22 cellular contexts compared by ENCODE assay signal in genomic region chr16:11098601-11099377, GRCh38.
DNase-seq lines count a peak whose midpoint lies in the region; ATAC-seq and TF ChIP-seq lines count a peak whose summit lies in the region.
"Had no signal": no experiment of that assay in that cellular context is flagged by ENCODE, and none has a peak within 500 bp of the region (broad histone marks: within the 10 kb centered on the region; RNA-seq: fewer than 3 reads in every experiment).

No MANE protein-coding gene starts in this region.

- intact Hi-C loops in activated CD8-positive, alpha-beta T cell treated with anti-CD3 and anti-CD28 coated beads for 36 hours (cut with micrococcal nuclease), result loop anchor here (10.0 kb wide), 1 partner anchor 76 kb away; no protein-coding TSS in a partner anchor
- intact Hi-C loops in spleen (cut with DNase I; ENCODE audit: low total_unique reads), result no loop called here

- no peaks in the 10 kb centered on the region for H3K9me3 ChIP-seq in spleen
- H3K9me3 ChIP-seq: colonic mucosa, vagina had no signal

- H3K9me3 Mint-ChIP-seq in activated CD4-positive, alpha-beta T cell treated with anti-CD3 and anti-CD28 coated beads, Interleukin-2, amount 10 ng/mL, durations not matched to agents 7 days and 5 days, result no peaks in the 10 kb centered on the region
- H3K9me3 Mint-ChIP-seq in activated CD8-positive, alpha-beta T cell treated with anti-CD3 and anti-CD28 coated beads for 36 hours, result no peaks in the 10 kb centered on the region
- H3K9me3 Mint-ChIP-seq in stimulated activated memory B cell treated with anti-CD40 and anti-IgM and Interleukin-4, amounts not matched to agents 10 μg/mL and 1 μg/mL and 100 μg/mL, for 72 hours, result no peaks in the 10 kb centered on the region
- H3K9me3 Mint-ChIP-seq: activated naive CD4-positive, alpha-beta T cell treated with anti-CD3 and anti-CD28 coated beads for 36 hours; CD14-positive monocyte; endodermal cell had no signal

- no peak for TF ChIP-seq CTCF in activated CD8-positive, alpha-beta T cell treated with anti-CD3 and anti-CD28 coated beads for 36 hours (IDR thresholded peaks at IDR 0.05)
- no peak for TF ChIP-seq CTCF in spleen (IDR thresholded peaks at IDR 0.05 in 8 of 11, conservative IDR thresholded peaks at IDR 0.05 in 3 of 11)

- H3K36me3 ChIP-seq in spleen, result peaks cover 0 to 39% (median 0%) of the 10 kb centered on the region in 6 donors
- H3K36me3 ChIP-seq: colonic mucosa, vagina had no signal

- H3K27me3 Mint-ChIP-seq in activated CD4-positive, alpha-beta T cell treated with anti-CD3 and anti-CD28 coated beads, Interleukin-2, amount 10 ng/mL, durations not matched to agents 7 days and 5 days, result no peaks in the 10 kb centered on the region
- no peaks in the 10 kb centered on the region for H3K27me3 Mint-ChIP-seq in activated CD8-positive, alpha-beta T cell treated with anti-CD3 and anti-CD28 coated beads for 36 hours
- no peaks in the 10 kb centered on the region for H3K27me3 Mint-ChIP-seq in stimulated activated memory B cell treated with anti-CD40 and anti-IgM and Interleukin-4, amounts not matched to agents 10 μg/mL and 1 μg/mL and 100 μg/mL, for 72 hours

- H3K36me3 Mint-ChIP-seq in activated CD4-positive, alpha-beta T cell treated with anti-CD3 and anti-CD28 coated beads, Interleukin-2, amount 10 ng/mL, durations not matched to agents 7 days and 5 days (ENCODE audit: low read depth), result peaks cover 35% of the 10 kb centered on the region
- H3K36me3 Mint-ChIP-seq in activated CD8-positive, alpha-beta T cell treated with anti-CD3 and anti-CD28 coated beads for 36 hours (ENCODE audit: low read depth), result peaks cover 16% of the 10 kb centered on the region
- H3K36me3 Mint-ChIP-seq in stimulated activated memory B cell treated with anti-CD40 and anti-IgM and Interleukin-4, amounts not matched to agents 10 μg/mL and 1 μg/mL and 100 μg/mL, for 72 hours, result peaks cover 63% of the 10 kb centered on the region

- 85 to 97% (median 91%) methylated on average over 13 to 17 of the region's 17 CpGs for WGBS in spleen, 5 donors

- CTCF ChIA-PET in activated CD4-positive, alpha-beta T cell treated with anti-CD3 and anti-CD28 coated beads, Interleukin-2, amount 10 ng/mL, durations not matched to agents 7 days and 5 days (lab: Charles Lee), result interaction anchor here (0.6 to 1.8 kb wide), 3 partner anchors 11 to 157 kb away, joined by 3 to 6 read pairs (median 4); partner anchors contain the start of gene SOCS1
- CTCF ChIA-PET in activated CD8-positive, alpha-beta T cell treated with anti-CD3 and anti-CD28 coated beads for 36 hours (lab: Charles Lee), result interaction anchor here (1.7 kb wide), 1 partner anchor 43 kb away, joined by 3 read pairs; no protein-coding TSS in a partner anchor

- H3K4me1 ChIP-seq in spleen, result peaks cover 16 to 59% (median 34%) of the 10 kb centered on the region in 6 donors

- TF ChIP-seq POLR2A in spleen (IDR thresholded peaks at IDR 0.05), result no peak

- no peaks in the 10 kb centered on the region for H3K27me3 ChIP-seq in spleen (replicated peaks in 1 of 7)
- H3K27me3 ChIP-seq: colonic mucosa, vagina had no signal

- no peak overlapping the region for H3K4me3 ChIP-seq in spleen
- H3K4me3 ChIP-seq: colonic mucosa, vagina had no signal

- no peak overlapping the region for H3K4me3 Mint-ChIP-seq in activated CD4-positive, alpha-beta T cell treated with anti-CD3 and anti-CD28 coated beads, Interleukin-2, amount 10 ng/mL, durations not matched to agents 7 days and 5 days
- H3K4me3 Mint-ChIP-seq in activated CD8-positive, alpha-beta T cell treated with anti-CD3 and anti-CD28 coated beads for 36 hours, result no peak overlapping the region
- H3K4me3 Mint-ChIP-seq in stimulated activated memory B cell treated with anti-CD40 and anti-IgM and Interleukin-4, amounts not matched to agents 10 μg/mL and 1 μg/mL and 100 μg/mL, for 72 hours, result no peak overlapping the region
- H3K4me3 Mint-ChIP-seq: activated naive CD4-positive, alpha-beta T cell treated with anti-CD3 and anti-CD28 coated beads for 36 hours; CD14-positive monocyte; endodermal cell had no signal

- POLR2A ChIA-PET in activated CD4-positive, alpha-beta T cell treated with anti-CD3 and anti-CD28 coated beads, Interleukin-2, amount 10 ng/mL, durations not matched to agents 7 days and 5 days (lab: Charles Lee), result no interaction called here
- POLR2A ChIA-PET in activated CD8-positive, alpha-beta T cell treated with anti-CD3 and anti-CD28 coated beads for 36 hours (lab: Charles Lee), result interaction anchor here (0.7 to 14.8 kb wide), 4 partner anchors 12 to 157 kb away, joined by 3 to 147 read pairs (median 6); partner anchors contain the start of gene SOCS1

- no peak for ATAC-seq in activated CD8-positive, alpha-beta T cell treated with anti-CD3 and anti-CD28 coated beads for 36 hours
- no peak for ATAC-seq in stimulated activated memory B cell treated with anti-CD40 and anti-IgM and Interleukin-4, amounts not matched to agents 10 μg/mL and 1 μg/mL and 100 μg/mL, for 72 hours
- no peak for ATAC-seq in HG02852 (IDR thresholded peaks at IDR 0.05; ENCODE audit: unreplicated experiment)
- ATAC-seq: HepG2; left ventricle myocardium superior; PC-3; stimulated activated naive CD8-positive, alpha-beta T cell treated with anti-CD3 and anti-CD28 coated beads, Interleukin-15, Interleukin-2, amounts not matched to agents 100 U/mL and 50 U/mL, for 24 hours had no signal

- no peak overlapping the region for H3K27ac ChIP-seq in spleen

- peak overlapping the region; percentile 54 for H3K27ac Mint-ChIP-seq in activated CD4-positive, alpha-beta T cell treated with anti-CD3 and anti-CD28 coated beads, Interleukin-2, amount 10 ng/mL, durations not matched to agents 7 days and 5 days
- peak overlapping the region; percentile 17 for H3K27ac Mint-ChIP-seq in activated CD8-positive, alpha-beta T cell treated with anti-CD3 and anti-CD28 coated beads for 36 hours
- peak overlapping the region; percentile 96 for H3K27ac Mint-ChIP-seq in stimulated activated memory B cell treated with anti-CD40 and anti-IgM and Interleukin-4, amounts not matched to agents 10 μg/mL and 1 μg/mL and 100 μg/mL, for 72 hours
- H3K27ac Mint-ChIP-seq: activated naive CD4-positive, alpha-beta T cell treated with anti-CD3 and anti-CD28 coated beads for 36 hours; CD14-positive monocyte; endodermal cell had no signal

- peaks cover 86% of the 10 kb centered on the region for H3K4me1 Mint-ChIP-seq in activated CD4-positive, alpha-beta T cell treated with anti-CD3 and anti-CD28 coated beads, Interleukin-2, amount 10 ng/mL, durations not matched to agents 7 days and 5 days
- peaks cover 69% of the 10 kb centered on the region for H3K4me1 Mint-ChIP-seq in activated CD8-positive, alpha-beta T cell treated with anti-CD3 and anti-CD28 coated beads for 36 hours (ENCODE audit: low read depth)
- peaks cover 74% of the 10 kb centered on the region for H3K4me1 Mint-ChIP-seq in stimulated activated memory B cell treated with anti-CD40 and anti-IgM and Interleukin-4, amounts not matched to agents 10 μg/mL and 1 μg/mL and 100 μg/mL, for 72 hours

- no peak for DNase-seq in activated CD4-positive, alpha-beta T cell treated with anti-CD3 and anti-CD28 coated beads, Interleukin-2, amount 10 ng/mL, durations not matched to agents 7 days and 5 days
- no peak for DNase-seq in activated CD4-positive, alpha-beta T cell treated with anti-CD3 and anti-CD28 coated beads, Interleukin-2, amount 50 U/mL, for 1 hour
- no peak for DNase-seq in activated CD8-positive, alpha-beta T cell treated with anti-CD3 and anti-CD28 coated beads for 36 hours
- DNase-seq in medulla oblongata (ENCODE audit: extremely low spot score) (peak; percentile 59), spleen (no peak), NCI-H345 treated with DMSO at 0.1 percent for 48 hours (lab: John Stamatoyannopoulos, UW; ENCODE audit: unreplicated experiment) (no peak)
- DNase-seq: activated naive CD4-positive, alpha-beta T cell treated with anti-CD3 and anti-CD28 coated beads for 36 hours; colonic mucosa; DMS 273 treated with DMSO at 0.1 percent for 48 hours; endodermal cell; GF-D8; glutamatergic neuron; left ventricle myocardium superior; NCI-H1694; NCI-H774; PC-3; stimulated activated naive CD8-positive, alpha-beta T cell treated with anti-CD3 and anti-CD28 coated beads, Interleukin-15, Interleukin-2, amounts not matched to agents 100 U/mL and 50 U/mL, for 24 hours had no signal

Comparison
In these comparisons a context has a peak if more than half of its experiments do, and no peak if none do; other contexts are left out.
1. H3K27ac Mint-ChIP-seq: peak in every context shown above with its lines; median percentile 96 in stimulated activated memory B cell treated with anti-CD40 and anti-IgM and Interleukin-4, amounts not matched to agents 10 μg/mL and 1 μg/mL and 100 μg/mL, for 72 hours; 54 in activated CD4-positive, alpha-beta T cell treated with anti-CD3 and anti-CD28 coated beads, Interleukin-2, amount 10 ng/mL, durations not matched to agents 7 days and 5 days; 17 in activated CD8-positive, alpha-beta T cell treated with anti-CD3 and anti-CD28 coated beads for 36 hours.